8 cellular contexts compared by ENCODE assay signal in the genomic region with DNA sequence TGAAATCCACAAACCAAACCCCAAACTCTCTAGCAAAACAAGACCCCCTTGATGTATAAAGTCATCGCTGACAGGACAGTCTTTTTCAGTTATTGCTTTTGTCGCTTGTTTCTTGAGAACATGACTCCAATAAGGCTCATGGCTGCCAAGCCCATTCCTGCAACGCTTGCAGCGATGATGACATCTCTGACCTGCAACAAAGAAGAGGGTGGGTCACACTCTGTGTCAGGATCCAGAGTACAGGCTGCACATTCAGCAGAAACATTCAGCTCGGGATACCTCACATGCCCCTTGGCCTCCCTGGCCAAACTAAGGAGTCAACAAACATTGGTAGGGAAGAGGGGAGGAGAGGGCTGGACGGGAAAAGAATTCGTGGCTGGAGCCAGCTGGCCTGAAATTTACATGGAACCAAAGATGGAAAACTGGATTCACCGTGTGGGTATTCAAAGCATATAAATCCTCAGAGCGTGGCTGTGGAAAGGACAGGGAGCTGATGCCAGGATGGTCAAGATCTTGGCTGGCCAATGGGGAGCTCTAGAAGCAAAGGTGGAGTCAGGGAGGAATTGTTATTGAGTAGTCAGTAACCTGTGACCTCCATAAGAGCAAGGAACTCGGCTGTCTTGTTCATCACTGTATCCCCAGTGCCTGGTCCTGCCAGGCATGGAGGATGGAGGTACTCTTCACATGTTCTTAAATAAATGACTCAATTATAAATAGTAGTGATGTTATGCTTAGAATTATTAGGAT. TPM values are rescaled to one million over a fixed set of nuclear protein-coding genes. Genes with fewer than 3 reads are reported as not detected.
A peak's percentile ranks its signal among the peaks of the same experiment; 100 is the strongest.
DNase-seq lines count a peak whose midpoint lies in the region; ATAC-seq and TF ChIP-seq lines count a peak whose summit lies in the region.

No MANE protein-coding gene starts in this region.

- H3K36me3 ChIP-seq in OCI-LY7 (ENCODE audit: insufficient read depth, low read length) (no peaks in the 10 kb centered on the region), esophagus squamous epithelium (no peaks in the 10 kb centered on the region), mesendoderm (ENCODE audit: control insufficient read depth, insufficient read depth, low read length) (no peaks in the 10 kb centered on the region)

- H3K56ac ChIP-seq in mesendoderm (ENCODE audit: low read length) = no peak overlapping the region

- CTCF ChIA-PET in OCI-LY7 (lab: Charles Lee; ENCODE audit: unreplicated experiment) = no interaction called here

- H3K4me3 ChIP-seq in AG09309 (ENCODE audit: control insufficient read depth, low read depth, low read length) = peak overlapping the region; percentile 21
- peak overlapping the region; percentile 42 for H3K4me3 ChIP-seq in OCI-LY7 (ENCODE audit: low read depth, low read length, poor library complexity, severe bottlenecking)
- H3K4me3 ChIP-seq in esophagus squamous epithelium = peak overlapping the region; percentile 26 to 57 (median 33)
- H3K4me3 ChIP-seq in mesendoderm (ENCODE audit: low read length) = no peak overlapping the region

- H3K4ac ChIP-seq in mesendoderm (ENCODE audit: low read depth, low read length) = no peak overlapping the region

- no peak overlapping the region for H2BK120ac ChIP-seq in mesendoderm (ENCODE audit: low read depth, low read length)

- H3K27me3 ChIP-seq in esophagus squamous epithelium (no peaks in the 10 kb centered on the region), mesendoderm (ENCODE audit: insufficient read depth, low read length, poor library complexity) (no peaks in the 10 kb centered on the region)

- no peak for TF ChIP-seq POLR2A in esophagus squamous epithelium (IDR thresholded peaks at IDR 0.05)

- no peaks in the 10 kb centered on the region for H3K9me2 ChIP-seq in OCI-LY7 (ENCODE audit: insufficient read depth, low read length)

- H3K79me2 ChIP-seq in OCI-LY7 (ENCODE audit: insufficient read depth, low read depth, low read length) (no peaks in the 10 kb centered on the region), mesendoderm (ENCODE audit: control insufficient read depth, insufficient read depth, low read length) (no peaks in the 10 kb centered on the region)

- ATAC-seq in omental fat pad (ENCODE audit: low FRiP score) = peak; percentile 96

- no peak overlapping the region for H3K23ac ChIP-seq in mesendoderm (ENCODE audit: low read length)

- no peak overlapping the region for H3K9ac ChIP-seq in mesendoderm (ENCODE audit: low read length)

- no peaks in the 10 kb centered on the region for H3K9me3 ChIP-seq in OCI-LY7 (ENCODE audit: low read length)
- H3K9me3 ChIP-seq in esophagus squamous epithelium = peaks cover 0 to 4% (median 0%) of the 10 kb centered on the region in 3 donors

- DNase-seq in AG09309 (ENCODE audit: low read depth) (no peak), OCI-LY7 (ENCODE audit: low spot score) (no peak), esophagus squamous epithelium (lab: John Stamatoyannopoulos, UW) (no peak), omental fat pad (ENCODE audit: low spot score) (peak; percentile 44), NCI-H1092 (lab: John Stamatoyannopoulos, UW) (no peak), NCI-H510A treated with DMSO at 0.1 percent for 48 hours (lab: John Stamatoyannopoulos, UW) (no peak), mesendoderm (no peak), SKM-1 treated with dmso at 0.1 percent for 144 hours (lab: John Stamatoyannopoulos, UW; ENCODE audit: unreplicated experiment) (no peak)

- 47 to 57% methylated on average over 10 of the region's 10 CpGs for WGBS in esophagus squamous epithelium, 2 donors
- no CpG with 5 or more reads among the region's 10 CpGs for WGBS in mesendoderm (ENCODE audit: extremely low coverage, insufficient coverage, low lambda C conversion rate)

- H2BK5ac ChIP-seq in mesendoderm (ENCODE audit: low read length) = no peak overlapping the region

- BruUV-seq in OCI-LY7 (replicated peaks; lab: Mats Ljungman, UMichigan) = no TSS peak

- H4K8ac ChIP-seq in mesendoderm (ENCODE audit: low read depth, low read length) = no peak overlapping the region

- POLR2A ChIA-PET in OCI-LY7 (lab: Charles Lee) = interaction anchor here (0.9 kb wide), 1 partner anchor 8 kb away, joined by 3 read pairs; no protein-coding TSS in a partner anchor

- no peak overlapping the region for H4K5ac ChIP-seq in mesendoderm (ENCODE audit: low read length)

- no peak overlapping the region for H2AK5ac ChIP-seq in mesendoderm (ENCODE audit: low read length)

- H3K4me2 ChIP-seq in OCI-LY7 (ENCODE audit: low read length) = peak overlapping the region; percentile 60
- H3K4me2 ChIP-seq in mesendoderm (ENCODE audit: low read length) = no peak overlapping the region

- no peak overlapping the region for H3K18ac ChIP-seq in mesendoderm (ENCODE audit: low read length)

- no peak overlapping the region for H3K27ac ChIP-seq in OCI-LY7 (ENCODE audit: low read depth, low read length, poor library complexity, severe bottlenecking)
- peak overlapping the region; percentile 73 to 88 (median 76) for H3K27ac ChIP-seq in esophagus squamous epithelium
- H3K27ac ChIP-seq in mesendoderm (ENCODE audit: low read depth, low read length) = no peak overlapping the region

- H2BK15ac ChIP-seq in mesendoderm (replicated peaks; ENCODE audit: low read depth) = no peak overlapping the region

- no peaks in the 10 kb centered on the region for H4K20me1 ChIP-seq in OCI-LY7 (ENCODE audit: insufficient read depth, low read length)

- H3K79me1 ChIP-seq in mesendoderm (ENCODE audit: low read length) = no peaks in the 10 kb centered on the region

- peak overlapping the region; percentile 97 for H2AFZ ChIP-seq in OCI-LY7 (ENCODE audit: low read length)

- intact Hi-C loops in OCI-LY7 (cut with micrococcal nuclease; ENCODE audit: unreplicated experiment) = no loop called here
- intact Hi-C loops in esophagus squamous epithelium (cut with DNase I) = no loop called here

- no peak for TF ChIP-seq CTCF in AG09309 (IDR thresholded peaks at IDR 0.05; ENCODE audit: control insufficient read depth, insufficient read depth, low read depth, low read length, missing control alignments)
- no peak for TF ChIP-seq CTCF in OCI-LY7 (conservative IDR thresholded peaks at IDR 0.05; ENCODE audit: low read length)
- TF ChIP-seq CTCF in esophagus squamous epithelium (IDR thresholded peaks at IDR 0.05) = no peak
- TF ChIP-seq CTCF in omental fat pad (IDR thresholded peaks at IDR 0.05) = no peak

- H3K4me1 ChIP-seq in OCI-LY7 (ENCODE audit: insufficient read depth, low read length, poor library complexity, severe bottlenecking) (peaks cover 40% of the 10 kb centered on the region), esophagus squamous epithelium (peaks cover 0 to 20% (median 15%) of the 10 kb centered on the region in 3 donors), mesendoderm (ENCODE audit: control insufficient read depth, low read depth, low read length) (no peaks in the 10 kb centered on the region)

RNA-seq across cellular contexts. Expression of gene PLAAT2, which starts 11.8 kb away (rescaled TPM):
- total RNA-seq in OCI-LY7 (2014; rRNA removed; shearing (Covaris generic)) = not detected in 2 replicates
- total RNA-seq in OCI-LY7 (2022) (not detected in 2 replicates), esophagus squamous epithelium (under 1 TPM in 1 of 4 donors, not detected in 3; 0.47 TPM), omental fat pad (under 1 TPM in 1 of 4 donors, not detected in 3; 0.65 TPM)
- 0.11 TPM for polyA plus RNA-seq in mesendoderm (2013, experiment 1 of 2)
- polyA plus RNA-seq in mesendoderm (2013, experiment 2 of 2) = 0.08 TPM

RNA-seq across cellular contexts. Expression of gene PLAAT4, which starts 38.4 kb away (rescaled TPM):
- total RNA-seq in OCI-LY7 (2014; rRNA removed; shearing (Covaris generic)) = 6.5 and 6.8 TPM in 2 replicates
- 1.3 and 1.4 TPM in 2 replicates for total RNA-seq in OCI-LY7 (2022)
- total RNA-seq in esophagus squamous epithelium = 10 to 100 TPM in 2 of 4 donors, 1 to 10 TPM in 2; 3.9 to 32.6 (median 11.7) TPM
- total RNA-seq in omental fat pad = 10 to 100 TPM; 26.3 to 91.2 (median 32.6) TPM
- polyA plus RNA-seq in mesendoderm (2013, experiment 1 of 2) = 0.39 TPM
- polyA plus RNA-seq in mesendoderm (2013, experiment 2 of 2) = 0.38 TPM

RNA-seq across cellular contexts. Expression of gene PLAAT3, which starts 39.2 kb away (rescaled TPM):
- total RNA-seq in OCI-LY7 (2014; rRNA removed; shearing (Covaris generic)) = not detected in 2 replicates
- total RNA-seq in OCI-LY7 (2022) = 0.70 TPM in 1 of 2 replicates, not detected in the other
- total RNA-seq in esophagus squamous epithelium = 10 to 100 TPM in 1 of 4 donors, 1 to 10 TPM in 2, under 1 TPM in 1; 0.57 to 15.4 (median 4.5) TPM
- 100 to 1,000 TPM; 125 to 616 (median 260) TPM for total RNA-seq in omental fat pad
- polyA plus RNA-seq in mesendoderm (2013, experiment 1 of 2) = 38.8 TPM
- 37.6 TPM for polyA plus RNA-seq in mesendoderm (2013, experiment 2 of 2)

Comparison
In these comparisons a context has a peak if more than half of its experiments do, and no peak if none do; other contexts are left out.
1. H3K27ac ChIP-seq: peak in esophagus squamous epithelium (4 of 4); none in OCI-LY7 (single experiment) and mesendoderm (single experiment).
2. RNA of gene PLAAT3, which starts 39.2 kb away (total RNA-seq): 125 to 616 TPM in omental fat pad; 0.57 to 15.4 TPM in esophagus squamous epithelium and 0.70 TPM in OCI-LY7; every median in the first group is over 4 times any median in the second.